17 cellular contexts compared by ENCODE assay signal in genomic region chr11:61836193-61836592, GRCh38. TPM values are rescaled to one million over a fixed set of nuclear protein-coding genes. Genes with fewer than 3 reads are reported as not detected.
DNase-seq lines count a peak whose midpoint lies in the region; ATAC-seq and TF ChIP-seq lines count a peak whose summit lies in the region.
"Had no signal": no experiment of that assay in that cellular context is flagged by ENCODE, and none has a peak within 500 bp of the region (broad histone marks: within the 10 kb centered on the region; RNA-seq: fewer than 3 reads in every experiment).

No MANE protein-coding gene starts in this region.

- H3K4me3 ChIP-seq in BLaER1 treated with 17β-estradiol and CSF1 and Interleukin-3, amounts not matched to agents 10 nM and 100 nM: peak overlapping the region in 1 of 10 experiments; percentile 33; a peak in 2 of 20 replicates
- no peak overlapping the region for H3K4me3 ChIP-seq in HEK293 (ENCODE audit: low read depth, low read length)
- no peak overlapping the region for H3K4me3 ChIP-seq in coronary artery
- H3K4me3 ChIP-seq in neutrophil (ENCODE audit: low read depth in 1 of 2, low read length in 1 of 2): peak overlapping the region; percentile 22 to 33
- no peak overlapping the region for H3K4me3 ChIP-seq in mucosa of descending colon
- H3K4me3 ChIP-seq: right atrium auricular region had no signal

- POLR2A ChIA-PET in HEK293 (lab: Yijun Ruan, JAX): no interaction called here

- CTCF ChIA-PET in HEK293 (lab: Yijun Ruan, JAX): interaction anchor here (0.7 to 1.0 kb wide), 2 partner anchors 18 to 35 kb away, joined by 3 to 5 read pairs; no protein-coding TSS in a partner anchor

- H3K36me3 ChIP-seq in BLaER1 treated with 17β-estradiol and CSF1 and Interleukin-3, amounts not matched to agents 10 nM and 100 nM: peaks cover 36 to 81% (median 53%) of the 10 kb centered on the region in 11 experiments
- H3K36me3 ChIP-seq in HEK293 (ENCODE audit: control insufficient read depth in 2 of 2, insufficient read depth in 1 of 2, low read length in 2 of 2): peaks cover 3 to 13% of the 10 kb centered on the region in 2 experiments; a peak in 2 of 3 replicates
- peaks cover 7% of the 10 kb centered on the region for H3K36me3 ChIP-seq in neutrophil
- H3K36me3 ChIP-seq in mucosa of descending colon (ENCODE audit: low read depth): no peaks in the 10 kb centered on the region
- H3K36me3 ChIP-seq: right atrium auricular region had no signal

- peak overlapping the region in 10 of 11 experiments; percentile 75 to 99 (median 94); a peak in 20 of 22 replicates for H3K27ac ChIP-seq in BLaER1 treated with 17β-estradiol and CSF1 and Interleukin-3, amounts not matched to agents 10 nM and 100 nM
- H3K27ac ChIP-seq in HEK293 (ENCODE audit: extremely low read depth, low read depth, low read length) (no peak overlapping the region), coronary artery (peak overlapping the region; percentile 35 to 52), neutrophil (peak overlapping the region; percentile 90)

- H4K20me1 ChIP-seq in BLaER1 treated with 17β-estradiol and CSF1 and Interleukin-3, amounts not matched to agents 10 nM and 100 nM: peaks cover 0 to 57% (median 19%) of the 10 kb centered on the region in 11 experiments; a peak in 14 of 22 replicates

- peak overlapping the region; percentile 91 to 100 (median 98); a peak in 21 of 22 replicates for H3K4me2 ChIP-seq in BLaER1 treated with 17β-estradiol and CSF1 and Interleukin-3, amounts not matched to agents 10 nM and 100 nM

- DNase-seq in coronary artery (ENCODE audit: low spot score): no peak
- DNase-seq in mucosa of descending colon: no peak
- DNase-seq in COLO829 (ENCODE audit: low spot score): no peak
- DNase-seq in head of caudate nucleus: no peak
- DNase-seq: Caco-2; effector memory CD4-positive, alpha-beta T cell; GOT3; NCI-H2029 treated with DMSO at 0.1 percent for 48 hours; NCI-H446 treated with DMSO at 0.1 percent for 48 hours; NK-92 treated with Interleukin-12 subunit alpha and Interleukin-12 subunit beta, amount 100 ng/mL, for 24 hours; stimulated activated CD4-positive, alpha-beta T cell treated with anti-CD3 and anti-CD28 coated beads, Interleukin-15, amount 100 ng/mL, for 24 hours; stimulated activated naive CD4-positive, alpha-beta T cell had no signal

- no peaks in the 10 kb centered on the region for H3K9me3 ChIP-seq in BLaER1 treated with 17β-estradiol and CSF1 and Interleukin-3, amounts not matched to agents 10 nM and 100 nM (replicated peaks in 1 of 11)
- H3K9me3 ChIP-seq in HEK293 (ENCODE audit: control insufficient read depth, insufficient read depth, low read depth, low read length) (no peaks in the 10 kb centered on the region), neutrophil (no peaks in the 10 kb centered on the region), mucosa of descending colon (no peaks in the 10 kb centered on the region)
- H3K9me3 ChIP-seq: Caco-2, right atrium auricular region had no signal

- peak overlapping the region in 10 of 11 experiments; percentile 78 to 97 (median 88); a peak in 17 of 22 replicates for H3K9ac ChIP-seq in BLaER1 treated with 17β-estradiol and CSF1 and Interleukin-3, amounts not matched to agents 10 nM and 100 nM

- intact Hi-C loops in mucosa of descending colon (cut with DNase I, micrococcal nuclease) (no loop called here), head of caudate nucleus (cut with DNase I) (no loop called here)

- TF ChIP-seq CTCF in HEK293 (tag by site-specific recombination; IDR thresholded peaks at IDR 0.05) (no peak), coronary artery (IDR thresholded peaks at IDR 0.05) (no peak), neutrophil (IDR thresholded peaks at IDR 0.05) (no peak), mucosa of descending colon (IDR thresholded peaks at IDR 0.05) (no peak)

- no peak for ATAC-seq in mucosa of descending colon
- ATAC-seq: HepG2 had no signal

- H3K4me1 ChIP-seq in BLaER1 treated with 17β-estradiol and CSF1 and Interleukin-3, amounts not matched to agents 10 nM and 100 nM: peaks cover 53 to 61% (median 58%) of the 10 kb centered on the region in 10 experiments
- H3K4me1 ChIP-seq in HEK293 (ENCODE audit: control insufficient read depth, insufficient read depth, low read length) (no peaks in the 10 kb centered on the region), neutrophil (ENCODE audit: control insufficient read depth in 1 of 2, insufficient read depth in 1 of 2, low read depth in 1 of 2, low read length in 1 of 2) (peaks cover 30 to 42% of the 10 kb centered on the region in 2 experiments), mucosa of descending colon (ENCODE audit: low read depth) (no peaks in the 10 kb centered on the region)
- H3K4me1 ChIP-seq: Caco-2 had no signal

- no peaks in the 10 kb centered on the region for H3K27me3 ChIP-seq in BLaER1 treated with 17β-estradiol and CSF1 and Interleukin-3, amounts not matched to agents 10 nM and 100 nM
- H3K27me3 ChIP-seq in neutrophil: peaks cover 18% of the 10 kb centered on the region
- H3K27me3 ChIP-seq: right atrium auricular region had no signal

TF ChIP-seq in HEK293, 187 proteins besides CTCF, POLR2A, EP300 and RAD21:
- TF ChIP-seq SP7 (tag by site-specific recombination; IDR thresholded peaks at IDR 0.05): no peak
- TF ChIP-seq ZNF121 (tag by site-specific recombination; IDR thresholded peaks at IDR 0.05): 0 out of 2 replicates have a peak, but pooled peaks have one; percentile 50

RNA-seq across cellular contexts. Expression of gene FADS2, which starts 8.1 kb away (rescaled TPM):
- total RNA-seq in mucosa of descending colon: 10 to 100 TPM in 1 of 3 donors, 1 to 10 TPM in 2; 2.5 to 29.3 (median 8.6) TPM

RNA-seq across cellular contexts. Expression of gene FADS1, which starts 19.4 kb away (rescaled TPM):
- 10 to 100 TPM in 1 of 3 donors, 1 to 10 TPM in 2; 2.8 to 17.3 (median 7.3) TPM for total RNA-seq in mucosa of descending colon

RNA-seq across cellular contexts. Expression of gene FEN1, which starts 43.5 kb away (rescaled TPM):
- 10 to 100 TPM in 1 of 3 donors, 1 to 10 TPM in 2; 7.5 to 21.8 (median 8.1) TPM for total RNA-seq in mucosa of descending colon

RNA-seq across cellular contexts. Expression of gene TMEM258, which starts 43.8 kb away (rescaled TPM):
- total RNA-seq in mucosa of descending colon: 100 to 1,000 TPM in 1 of 3 donors, 10 to 100 TPM in 2; 56.1 to 107 (median 74.6) TPM

RNA-seq across cellular contexts. Expression of gene FADS3, which starts 55.2 kb away (rescaled TPM):
- 10 to 100 TPM in 2 of 3 donors, 1 to 10 TPM in 1; 8.4 to 21.0 (median 11.5) TPM for total RNA-seq in mucosa of descending colon

Comparison
In these comparisons a context has a peak if more than half of its experiments do, and no peak if none do; other contexts are left out.
1. H3K4me3 ChIP-seq: peak in neutrophil (2 of 2); none in HEK293 (single experiment), coronary artery (single experiment) and mucosa of descending colon (single experiment).